Comparison of ENCODE assay signal across 16 cellular contexts in the genomic region with DNA sequence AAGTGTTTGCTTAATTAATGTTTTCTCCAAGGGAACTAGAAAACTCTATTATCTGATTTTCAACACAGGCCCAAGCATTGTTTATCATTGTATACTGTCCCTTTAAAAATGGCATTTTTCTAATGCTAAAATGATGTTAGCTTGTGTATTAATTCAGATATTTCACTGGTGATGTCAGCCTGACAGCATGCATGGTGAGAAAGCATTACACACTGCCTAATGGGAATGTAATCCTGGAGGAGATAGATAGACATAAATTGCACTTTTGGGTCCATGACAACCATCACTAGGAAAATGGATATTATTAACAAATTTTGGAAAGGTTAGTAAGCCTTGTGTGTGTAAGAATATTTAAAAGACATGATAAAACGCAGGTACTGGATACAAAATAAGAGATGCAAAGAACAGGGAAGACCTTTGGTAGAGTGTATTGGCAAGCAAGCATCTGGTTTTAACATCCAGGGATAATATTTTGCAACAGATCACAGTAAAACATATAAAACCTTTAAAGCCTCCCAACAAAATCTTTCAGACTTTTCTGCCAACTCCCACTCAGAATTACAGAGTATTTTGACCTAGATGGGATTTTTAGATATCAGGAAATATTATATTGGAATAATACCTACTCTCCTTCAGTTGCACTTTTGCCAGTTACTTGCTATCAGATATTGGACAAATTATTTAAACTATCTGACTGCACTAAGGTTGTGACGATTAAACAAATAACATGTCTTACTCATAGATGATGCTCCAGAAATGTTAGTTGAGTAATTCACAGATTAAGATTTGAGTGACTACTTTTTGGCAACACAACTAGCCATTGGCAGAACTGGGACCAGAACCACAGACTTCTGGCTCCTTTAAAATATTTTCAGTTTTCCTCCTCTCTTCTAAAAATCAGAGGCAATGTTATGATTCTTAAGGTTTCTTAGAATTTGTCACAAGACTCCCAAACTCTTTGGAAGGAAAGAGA.
DNase-seq lines count a peak whose midpoint lies in the region; ATAC-seq and TF ChIP-seq lines count a peak whose summit lies in the region.
"Had no signal": no experiment of that assay in that cellular context is flagged by ENCODE, and none has a peak within 500 bp of the region (broad histone marks: within the 10 kb centered on the region; RNA-seq: fewer than 3 reads in every experiment).

No MANE protein-coding gene starts in this region.

- POLR2A ChIA-PET in A673 (lab: Charles Lee; ENCODE audit: low non-redundant PET), result no interaction called here

- no peaks in the 10 kb centered on the region for H3K4me1 ChIP-seq in A673 (ENCODE audit: insufficient read depth, low read length, poor library complexity, severe bottlenecking)

- BruUV-seq in A673 (replicated peaks; lab: Mats Ljungman, UMichigan), result no TSS peak

- H3K27me3 ChIP-seq in A673 (replicated peaks; ENCODE audit: insufficient read depth, low read depth, low read length, poor library complexity), result no peaks in the 10 kb centered on the region
- H3K27me3 ChIP-seq: sigmoid colon had no signal

- in situ Hi-C loops in astrocyte of the spinal cord (cut with HindIII; ENCODE audit: low sequenced_read_pairs), result no loop called here

- H3K4me3 ChIP-seq in A673 (ENCODE audit: low read depth, low read length, poor library complexity, severe bottlenecking) (no peak overlapping the region), astrocyte of the spinal cord (ENCODE audit: low read depth, low read length) (no peak overlapping the region), foreskin fibroblast (ENCODE audit: low read depth in 1 of 2, low read length in 2 of 2) (no peak overlapping the region)
- H3K4me3 ChIP-seq: left ventricle myocardium inferior, sigmoid colon had no signal

- TF ChIP-seq CTCF in A673 (conservative IDR thresholded peaks at IDR 0.05; ENCODE audit: low read depth, low read length) (no peak), astrocyte of the spinal cord (IDR thresholded peaks at IDR 0.05; ENCODE audit: low read depth, low read length) (no peak), foreskin fibroblast (IDR thresholded peaks at IDR 0.05; ENCODE audit: low read depth, low read length) (no peak)

- intact Hi-C loops in A673 (cut with micrococcal nuclease; ENCODE audit: unreplicated experiment), result no loop called here

- H3K36me3 ChIP-seq in A673 (ENCODE audit: insufficient read depth, low read length, poor library complexity, severe bottlenecking), result no peaks in the 10 kb centered on the region
- H3K36me3 ChIP-seq: left ventricle myocardium inferior, sigmoid colon had no signal

- DNase-seq in A673 (ENCODE audit: low spot score) (peak; percentile 29), LHCN-M2 (ENCODE audit: low read depth) (peak; percentile 67), astrocyte of the spinal cord (ENCODE audit: low read depth, low spot score) (peak; percentile 13), foreskin fibroblast (peak; percentile 41 to 67), NCI-H128 (lab: John Stamatoyannopoulos, UW; ENCODE audit: unreplicated experiment) (no peak), iPS-NIHi7 (ENCODE audit: extremely low spot score) (no peak)
- no peak for DNase-seq in activated effector memory CD4-positive, alpha-beta T cell treated with anti-CD3 and anti-CD28 coated beads, Interleukin-2, amount 50 U/mL, for 16 hours
- DNase-seq: activated naive CD4-positive, alpha-beta T cell treated with anti-CD3 and anti-CD28 coated beads for 36 hours; CD4-positive, alpha-beta memory T cell; foreskin melanocyte; left ventricle myocardium inferior; NCI-H1092; NCI-H774; RPMI8226; sigmoid colon had no signal

- no peak overlapping the region for H3K27ac ChIP-seq in A673 (ENCODE audit: low read depth, low read length, poor library complexity, severe bottlenecking)
- H3K27ac ChIP-seq: left ventricle myocardium inferior had no signal

- no peaks in the 10 kb centered on the region for H3K9me3 ChIP-seq in A673 (ENCODE audit: low read depth, low read length, poor library complexity, severe bottlenecking)
- H3K9me3 ChIP-seq: left ventricle myocardium inferior, sigmoid colon had no signal

- ATAC-seq in GM19455 (IDR thresholded peaks at IDR 0.05; ENCODE audit: unreplicated experiment), result no peak

- CTCF ChIA-PET in A673 (lab: Charles Lee), result no interaction called here

Comparison
In these comparisons a context has a peak if more than half of its experiments do, and no peak if none do; other contexts are left out.
1. DNase-seq: peak in A673 (single experiment), LHCN-M2 (single experiment), astrocyte of the spinal cord (single experiment) and foreskin fibroblast (2 of 2); none in activated effector memory CD4-positive, alpha-beta T cell treated with anti-CD3 and anti-CD28 coated beads, Interleukin-2, amount 50 U/mL, for 16 hours (single experiment), NCI-H128 (single experiment) and iPS-NIHi7 (single experiment).